ENCODE assay signal across 13 cellular contexts in the genomic region with DNA sequence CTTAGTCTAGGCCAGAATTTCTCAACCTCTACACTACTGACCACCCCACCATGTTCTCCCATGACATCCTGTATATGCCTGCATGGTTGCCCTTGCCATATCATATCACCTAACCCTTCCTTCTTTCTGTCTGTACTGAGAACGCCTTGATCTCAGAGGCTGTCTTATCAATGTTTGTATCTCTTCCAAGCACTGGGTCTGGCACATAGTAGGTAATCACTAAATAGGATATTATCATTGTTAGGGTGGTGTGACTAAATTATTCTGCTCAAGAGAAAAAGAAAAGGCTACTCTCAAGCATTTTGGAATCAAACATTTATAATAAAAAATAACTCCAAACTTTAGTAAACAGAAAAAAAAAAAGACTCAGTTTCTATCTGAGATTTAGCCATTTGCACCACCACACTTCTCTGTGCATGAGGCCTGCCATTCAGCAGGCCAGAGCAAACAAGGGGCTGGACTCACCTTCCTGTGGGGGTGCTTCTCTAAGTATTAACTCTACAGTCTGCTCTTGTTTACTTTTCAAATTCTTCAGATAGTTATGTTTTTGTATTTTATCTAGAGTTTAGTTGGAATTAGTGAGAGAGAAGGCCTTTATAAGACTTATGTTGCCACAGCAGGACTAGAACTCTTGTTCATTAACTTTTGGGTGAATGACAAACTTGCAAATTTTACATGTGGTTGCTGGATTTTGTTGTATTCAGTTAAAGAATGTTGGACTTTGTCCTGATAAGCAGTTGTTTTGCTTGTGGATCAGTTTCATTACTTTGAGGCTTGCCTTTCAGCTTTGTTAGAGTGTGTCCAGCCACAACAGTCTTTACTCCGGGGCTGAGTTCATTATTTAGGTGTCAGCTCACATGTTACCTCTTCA. TPM values are rescaled to one million over a fixed set of nuclear protein-coding genes. Genes with fewer than 3 reads are reported as not detected.
DNase-seq lines count a peak whose midpoint lies in the region; ATAC-seq, FAIRE-seq and TF ChIP-seq lines count a peak whose summit lies in the region.
"Had no signal": no experiment of that assay in that cellular context is flagged by ENCODE, and none has a peak within 500 bp of the region (broad histone marks: within the 10 kb centered on the region; RNA-seq: fewer than 3 reads in every experiment).

No MANE protein-coding gene starts in this region.

- peak in 1 of 2 experiments; percentile 33 for DNase-seq in A549 (ENCODE audit: low read depth in 1 of 2, low spot score in 1 of 2)
- peak; percentile 60 for DNase-seq in choroid plexus epithelial cell (ENCODE audit: low read depth)
- peak; percentile 68 for DNase-seq in myocyte (ENCODE audit: low read depth)
- no peak for DNase-seq in effector memory CD4-positive, alpha-beta T cell
- DNase-seq in iPS-NIHi11 (ENCODE audit: low spot score) = no peak
- DNase-seq: NCI-H1930; occipital lobe; OCI-M1; stimulated activated CD4-positive, alpha-beta T cell treated with anti-CD3 and anti-CD28 coated beads, Interleukin-4, amount 100 ng/mL, for 1 hour had no signal

- no peak overlapping the region for H3K9ac ChIP-seq in HUES64 (ENCODE audit: low read depth, low read length)

- TF ChIP-seq CTCF in A549 (IDR thresholded peaks at IDR 0.05) = no peak
- TF ChIP-seq CTCF in choroid plexus epithelial cell (conservative IDR thresholded peaks at IDR 0.05; ENCODE audit: low read depth, low read length) = no peak

- H3K9me3 ChIP-seq in A549 (no peaks in the 10 kb centered on the region), HUES64 (ENCODE audit: insufficient read depth, low read depth, low read length) (no peaks in the 10 kb centered on the region)
- H3K9me3 ChIP-seq in effector memory CD4-positive, alpha-beta T cell (ENCODE audit: control insufficient read depth, low read length) = no peaks in the 10 kb centered on the region
- H3K9me3 ChIP-seq: tibial nerve had no signal

- peak overlapping the region; percentile 65 for H3K4me2 ChIP-seq in A549

- no peaks in the 10 kb centered on the region for H3K27me3 ChIP-seq in HUES64 (ENCODE audit: insufficient read depth, low read length)
- H3K27me3 ChIP-seq in effector memory CD4-positive, alpha-beta T cell (replicated peaks; ENCODE audit: control insufficient read depth, insufficient read depth, low read length, poor library complexity, severe bottlenecking) = no peaks in the 10 kb centered on the region
- H3K27me3 ChIP-seq: tibial nerve had no signal

- CTCF ChIA-PET in A549 (lab: Yijun Ruan, JAX) = interaction anchor here (1.6 kb wide), 1 partner anchor 283 kb away, joined by 3 read pairs; no protein-coding TSS in a partner anchor

- no peak for TF ChIP-seq POLR2A in A549 (IDR thresholded peaks at IDR 0.05; ENCODE audit: low read length)

- no peak overlapping the region; the same call in 2 of the 3 replicates for H3K4me3 ChIP-seq in A549
- H3K4me3 ChIP-seq in HUES64 (ENCODE audit: low read length) = no peak overlapping the region
- H3K4me3 ChIP-seq in choroid plexus epithelial cell (ENCODE audit: low read depth, low read length) = no peak overlapping the region
- H3K4me3 ChIP-seq in effector memory CD4-positive, alpha-beta T cell (ENCODE audit: insufficient read depth, low read depth, low read length, poor library complexity, severe bottlenecking) = no peak overlapping the region
- H3K4me3 ChIP-seq: tibial nerve had no signal

- ATAC-seq in A549 = peak in 1 of 2 experiments; percentile 68; a peak in 3 of 6 replicates
- no peak for ATAC-seq in GM18520 (IDR thresholded peaks at IDR 0.05; ENCODE audit: unreplicated experiment)
- ATAC-seq in HG02642 (IDR thresholded peaks at IDR 0.05; ENCODE audit: poor library complexity, unreplicated experiment) = no peak

- H3K4me1 ChIP-seq in A549 (peaks cover 43% of the 10 kb centered on the region), HUES64 (ENCODE audit: insufficient read depth, low read length) (peaks cover 12% of the 10 kb centered on the region; the same call in 1 of the 2 replicates)
- no peaks in the 10 kb centered on the region for H3K4me1 ChIP-seq in effector memory CD4-positive, alpha-beta T cell (ENCODE audit: control insufficient read depth, insufficient read depth, low read length, poor library complexity, severe bottlenecking)

- POLR2A ChIA-PET in A549 (lab: Yijun Ruan, JAX) = no interaction called here

- no peak for TF ChIP-seq RAD21 in A549 (conservative IDR thresholded peaks at IDR 0.05 in 1 of 2, IDR thresholded peaks at IDR 0.05 in 1 of 2)

- H3K27ac ChIP-seq in A549 (peak overlapping the region; percentile 56 to 71; a peak in 5 of 6 replicates), HUES64 (ENCODE audit: low read depth, low read length) (peak overlapping the region; percentile 30; the same call in 1 of the 2 replicates)
- H3K27ac ChIP-seq in effector memory CD4-positive, alpha-beta T cell (ENCODE audit: insufficient read depth, low read length, poor library complexity, severe bottlenecking) = no peak overlapping the region

- 23% methylated on average over 2 of the region's 2 CpGs for WGBS in A549 (ENCODE audit: missing lambda C conversion rate)
- 95% methylated on average over 2 of the region's 2 CpGs for WGBS in HUES64

- no peak for TF ChIP-seq EP300 in A549 (IDR thresholded peaks at IDR 0.05)

- no peak for FAIRE-seq in A549 (lab: Jason Lieb, UNC)

- H3K36me3 ChIP-seq in HUES64 (ENCODE audit: insufficient read depth, low read length) = peaks cover 43% of the 10 kb centered on the region
- H3K36me3 ChIP-seq in effector memory CD4-positive, alpha-beta T cell (ENCODE audit: control insufficient read depth, insufficient read depth, low read length) = no peaks in the 10 kb centered on the region

TF ChIP-seq in A549, 52 proteins besides CTCF, POLR2A, EP300 and RAD21:
- no peak for TF ChIP-seq FOXS1 (CRISPR knock-in tag; IDR thresholded peaks at IDR 0.05)
- TF ChIP-seq JUN (IDR thresholded peaks at IDR 0.05) = 0 out of 5 replicates have a peak, but pooled peaks of 1 of the 2 experiments have one; percentile 28
- TF ChIP-seq CBX8 (IDR thresholded peaks at IDR 0.05) = no peak

RNA-seq across cellular contexts. Expression of gene AGBL3, which starts 5.4 kb away (rescaled TPM):
- polyA plus RNA-seq in A549 (2011; rRNA removed) (4.2 and 4.3 TPM in 2 replicates), A549 (2017; fragmentation: RNase III; extraction: RNeasy Plus Mini Kit Qiagen cat#74134 plus additional on column Dnase treatment) (2.2 to 3.7 TPM (median 2.7 TPM) in 3 replicates)
- 1.4 and 1.5 TPM in 2 replicates for polyA plus RNA-seq in A549 (2012; cell fraction: cytosol; rRNA removed)
- polyA plus RNA-seq in A549 (2012; cell fraction: nucleus; rRNA removed) = 0.52 and 0.84 TPM in 2 replicates
- 1.2 and 1.3 TPM in 2 replicates for polyA minus RNA-seq in A549 (2011; rRNA and poly(A)+ RNA removed)
- 1.6 TPM for polyA plus RNA-seq in HUES64 (2013, experiment 1 of 2)
- polyA plus RNA-seq in HUES64 (2013, experiment 2 of 2) = 1.0 TPM
- total RNA-seq in myocyte = 2.9 and 6.5 TPM in 2 replicates
- polyA plus RNA-seq in myocyte (2012) = 0.84 TPM

Comparison
In these comparisons a context has a peak if more than half of its experiments do, and no peak if none do; other contexts are left out.
1. DNase-seq: peak in choroid plexus epithelial cell (single experiment) and myocyte (single experiment); none in effector memory CD4-positive, alpha-beta T cell (0 of 3) and iPS-NIHi11 (single experiment).